In the genomic region with DNA sequence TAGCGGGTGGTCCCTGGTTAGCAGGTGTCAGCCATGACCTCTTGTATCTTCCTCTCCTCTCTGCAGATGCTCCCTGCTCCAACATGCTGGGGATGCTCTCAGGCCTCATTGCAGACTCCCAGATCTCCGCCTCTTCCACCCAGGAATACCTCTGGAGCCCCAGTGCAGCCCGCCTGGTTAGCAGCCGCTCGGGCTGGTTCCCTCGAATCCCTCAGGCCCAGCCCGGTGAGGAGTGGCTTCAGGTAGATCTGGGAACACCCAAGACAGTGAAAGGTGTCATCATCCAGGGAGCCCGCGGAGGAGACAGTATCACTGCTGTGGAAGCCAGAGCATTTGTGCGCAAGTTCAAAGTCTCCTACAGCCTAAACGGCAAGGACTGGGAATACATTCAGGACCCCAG, we compare ENCODE assay signal across 24 cellular contexts.
DNase-seq lines count a peak whose midpoint lies in the region; ATAC-seq and TF ChIP-seq lines count a peak whose summit lies in the region.
"Had no signal": no experiment of that assay in that cellular context is flagged by ENCODE, and none has a peak within 500 bp of the region (broad histone marks: within the 10 kb centered on the region; RNA-seq: fewer than 3 reads in every experiment).

No MANE protein-coding gene starts in this region.

- no peak overlapping the region for H3K4me3 ChIP-seq in H7 (ENCODE audit: insufficient read depth, low read depth, low read length)
- H3K4me3 ChIP-seq in gastroesophageal sphincter = no peak overlapping the region
- H3K4me3 ChIP-seq in stomach smooth muscle (ENCODE audit: low read length in 2 of 2) = no peak overlapping the region
- H3K4me3 ChIP-seq: BLaER1 treated with 17β-estradiol and CSF1 and Interleukin-3, amounts not matched to agents 10 nM and 100 nM; GM12878 had no signal

- WGBS in gastroesophageal sphincter (ENCODE audit: low coverage in 1 of 2), 2 donors = 83 to 86% methylated on average over 1 of the region's 11 CpGs

- H3K9ac ChIP-seq in stomach smooth muscle (ENCODE audit: low read length in 2 of 2) = no peak overlapping the region
- H3K9ac ChIP-seq: BLaER1 treated with 17β-estradiol and CSF1 and Interleukin-3, amounts not matched to agents 10 nM and 100 nM had no signal

- no peak for ATAC-seq in gastroesophageal sphincter
- ATAC-seq in activated T-helper 17 cell treated with anti-CD3 and anti-CD28 coated beads, Interleukin-2, amount 50 U/mL, for 72 hours (replicated peaks) = no peak
- ATAC-seq in Right ventricle myocardium inferior = no peak
- no peak for ATAC-seq in HG02938 (IDR thresholded peaks at IDR 0.05; ENCODE audit: unreplicated experiment)
- ATAC-seq: CD8-positive, alpha-beta T cell; GM12878 had no signal

- TF ChIP-seq CTCF in gastroesophageal sphincter (IDR thresholded peaks at IDR 0.05) (no peak), nephron progenitor cell (IDR thresholded peaks at IDR 0.05) (no peak)

- H3K27me3 Mint-ChIP-seq in nephron progenitor cell (ENCODE audit: low read depth, poor library complexity) = peaks cover 11% of the 10 kb centered on the region
- peaks cover 16% of the 10 kb centered on the region for H3K27me3 Mint-ChIP-seq in activated T-helper 17 cell treated with anti-CD3 and anti-CD28 coated beads, Interleukin-2, amount 50 U/mL, for 72 hours
- H3K27me3 Mint-ChIP-seq: B cell had no signal

- H3K4me1 ChIP-seq in gastroesophageal sphincter = peaks cover 0 to 98% (median 2%) of the 10 kb centered on the region in 3 donors
- peaks cover 68% of the 10 kb centered on the region for H3K4me1 ChIP-seq in stomach smooth muscle (ENCODE audit: control insufficient read depth, insufficient read depth, low read length)
- H3K4me1 ChIP-seq: BLaER1 treated with 17β-estradiol and CSF1 and Interleukin-3, amounts not matched to agents 10 nM and 100 nM had no signal

- H3K27ac Mint-ChIP-seq in nephron progenitor cell = peak overlapping the region; percentile 54
- H3K27ac Mint-ChIP-seq in activated T-helper 17 cell treated with anti-CD3 and anti-CD28 coated beads, Interleukin-2, amount 50 U/mL, for 72 hours = no peak overlapping the region
- H3K27ac Mint-ChIP-seq: B cell; CD4-positive, alpha-beta T cell; CD8-positive, alpha-beta T cell had no signal

- TF ChIP-seq POLR2A in gastroesophageal sphincter (IDR thresholded peaks at IDR 0.05) = no peak

- H3K36me3 ChIP-seq in H7 (replicated peaks; ENCODE audit: control insufficient read depth, insufficient read depth, low read length) = peaks cover 2% of the 10 kb centered on the region
- H3K36me3 ChIP-seq in gastroesophageal sphincter = peaks cover 0 to 100% of the 10 kb centered on the region in 2 donors
- peaks cover 73 to 85% of the 10 kb centered on the region in 2 donors for H3K36me3 ChIP-seq in stomach smooth muscle (ENCODE audit: control insufficient read depth in 2 of 2, insufficient read depth in 2 of 2, low read length in 2 of 2)

- intact Hi-C loops in Right ventricle myocardium inferior (cut with DNase I) = no loop called here

- H3K27me3 ChIP-seq in H7 (ENCODE audit: control insufficient read depth, insufficient read depth, low read length) (no peaks in the 10 kb centered on the region), gastroesophageal sphincter (no peaks in the 10 kb centered on the region), stomach smooth muscle (ENCODE audit: control insufficient read depth in 1 of 2, insufficient read depth in 2 of 2, low read length in 2 of 2) (no peaks in the 10 kb centered on the region)
- H3K27me3 ChIP-seq: BLaER1 treated with 17β-estradiol and CSF1 and Interleukin-3, amounts not matched to agents 10 nM and 100 nM had no signal

- peaks cover 84% of the 10 kb centered on the region for H3K36me3 Mint-ChIP-seq in nephron progenitor cell (ENCODE audit: low read depth)
- H3K36me3 Mint-ChIP-seq in activated T-helper 17 cell treated with anti-CD3 and anti-CD28 coated beads, Interleukin-2, amount 50 U/mL, for 72 hours (ENCODE audit: low read depth) = no peaks in the 10 kb centered on the region
- H3K36me3 Mint-ChIP-seq: CD8-positive, alpha-beta T cell had no signal

- H3K4me3 Mint-ChIP-seq in nephron progenitor cell = no peak overlapping the region
- H3K4me3 Mint-ChIP-seq in activated T-helper 17 cell treated with anti-CD3 and anti-CD28 coated beads, Interleukin-2, amount 50 U/mL, for 72 hours = no peak overlapping the region
- H3K4me3 Mint-ChIP-seq: B cell; CD4-positive, alpha-beta T cell; CD8-positive, alpha-beta T cell had no signal

- peak; percentile 23 for DNase-seq in H7
- DNase-seq in nephron progenitor cell = no peak
- no peak for DNase-seq in middle frontal gyrus (ENCODE audit: extremely low spot score, low spot score)
- DNase-seq in Right ventricle myocardium inferior (ENCODE audit: missing footprints) = no peak
- DNase-seq: 8988T; ACHN; AML-193; CD4-positive, alpha-beta T cell; CD8-positive, alpha-beta T cell; DMS 273 treated with DMSO at 0.1 percent for 48 hours; DMS153; DMS53; DMS79; DND-41; EL; GDM1 had no signal

- TF ChIP-seq EP300 in gastroesophageal sphincter (IDR thresholded peaks at IDR 0.05) = no peak

- H3K27ac ChIP-seq in gastroesophageal sphincter (peak overlapping the region in 3 of 4 donors; percentile 94 to 96 (median 94)), stomach smooth muscle (ENCODE audit: low read length) (peak overlapping the region; percentile 89)
- H3K27ac ChIP-seq: BLaER1 treated with 17β-estradiol and CSF1 and Interleukin-3, amounts not matched to agents 10 nM and 100 nM; C4-2B had no signal

- H3K4me1 Mint-ChIP-seq in nephron progenitor cell = peaks cover 64% of the 10 kb centered on the region
- H3K4me1 Mint-ChIP-seq in activated T-helper 17 cell treated with anti-CD3 and anti-CD28 coated beads, Interleukin-2, amount 50 U/mL, for 72 hours = no peaks in the 10 kb centered on the region
- H3K4me1 Mint-ChIP-seq: B cell had no signal

- no peaks in the 10 kb centered on the region for H3K9me3 Mint-ChIP-seq in nephron progenitor cell
- H3K9me3 Mint-ChIP-seq in activated T-helper 17 cell treated with anti-CD3 and anti-CD28 coated beads, Interleukin-2, amount 50 U/mL, for 72 hours = no peaks in the 10 kb centered on the region
- H3K9me3 Mint-ChIP-seq: CD4-positive, alpha-beta T cell; CD8-positive, alpha-beta T cell had no signal

- H3K9me3 ChIP-seq in gastroesophageal sphincter (no peaks in the 10 kb centered on the region), stomach smooth muscle (ENCODE audit: control insufficient read depth in 2 of 2, low read length in 2 of 2) (no peaks in the 10 kb centered on the region)
- H3K9me3 ChIP-seq: BLaER1 treated with 17β-estradiol and CSF1 and Interleukin-3, amounts not matched to agents 10 nM and 100 nM had no signal
